Comparison of ENCODE assay signal across 19 cellular contexts in genomic region chr5:9421823-9422354, GRCh38.
"Had no signal": no experiment of that assay in that cellular context is flagged by ENCODE, and none has a peak within 500 bp of the region (broad histone marks: within the 10 kb centered on the region; RNA-seq: fewer than 3 reads in every experiment).

No MANE protein-coding gene starts in this region.

- ATAC-seq: activated T-helper 17 cell treated with anti-CD3 and anti-CD28 coated beads, Interleukin-2, amount 50 U/mL, for 72 hours; body of pancreas; foreskin keratinocyte; heart left ventricle; left lung; natural killer cell treated with Interleukin-12 subunit alpha and Interleukin-12 subunit beta and Interleukin-15 and Interleukin-18, amount 100 ng/mL, for 72 hours; right lobe of liver; stimulated activated naive B cell treated with anti-CD40 and anti-IgM and Interleukin-4, amounts not matched to agents 10 μg/mL and 1 μg/mL and 100 μg/mL, for 72 hours had no signal

- H3K4me3 Mint-ChIP-seq: activated CD4-positive, alpha-beta T cell treated with anti-CD3 and anti-CD28 coated beads, Interleukin-2, amount 10 ng/mL, durations not matched to agents 7 days and 5 days; activated T-helper 17 cell treated with anti-CD3 and anti-CD28 coated beads, Interleukin-2, amount 50 U/mL, for 72 hours; natural killer cell treated with Interleukin-12 subunit alpha and Interleukin-12 subunit beta and Interleukin-15 and Interleukin-18, amount 100 ng/mL, for 72 hours; stimulated activated naive B cell treated with anti-CD40 and anti-IgM and Interleukin-4, amounts not matched to agents 10 μg/mL and 1 μg/mL and 100 μg/mL, for 72 hours; T-helper 1 cell treated with Interleukin-12 subunit alpha and Interleukin-12 subunit beta and Interleukin-4 antibody, amounts not matched to agents 30 μg/mL and 1 μg/mL, for 36 hours had no signal

- H3K27me3 Mint-ChIP-seq: activated CD4-positive, alpha-beta T cell treated with anti-CD3 and anti-CD28 coated beads, Interleukin-2, amount 10 ng/mL, durations not matched to agents 7 days and 5 days; activated T-helper 17 cell treated with anti-CD3 and anti-CD28 coated beads, Interleukin-2, amount 50 U/mL, for 72 hours; natural killer cell treated with Interleukin-12 subunit alpha and Interleukin-12 subunit beta and Interleukin-15 and Interleukin-18, amount 100 ng/mL, for 72 hours; stimulated activated naive B cell treated with anti-CD40 and anti-IgM and Interleukin-4, amounts not matched to agents 10 μg/mL and 1 μg/mL and 100 μg/mL, for 72 hours had no signal

- H3K27ac Mint-ChIP-seq: activated CD4-positive, alpha-beta T cell treated with anti-CD3 and anti-CD28 coated beads, Interleukin-2, amount 10 ng/mL, durations not matched to agents 7 days and 5 days; activated T-helper 17 cell treated with anti-CD3 and anti-CD28 coated beads, Interleukin-2, amount 50 U/mL, for 72 hours; natural killer cell treated with Interleukin-12 subunit alpha and Interleukin-12 subunit beta and Interleukin-15 and Interleukin-18, amount 100 ng/mL, for 72 hours; stimulated activated naive B cell treated with anti-CD40 and anti-IgM and Interleukin-4, amounts not matched to agents 10 μg/mL and 1 μg/mL and 100 μg/mL, for 72 hours; T-helper 1 cell treated with Interleukin-12 subunit alpha and Interleukin-12 subunit beta and Interleukin-4 antibody, amounts not matched to agents 30 μg/mL and 1 μg/mL, for 36 hours had no signal

- H3K27ac ChIP-seq: body of pancreas, foreskin keratinocyte, heart left ventricle, left lung, prostate gland, right lobe of liver, spleen, upper lobe of left lung had no signal

- H3K27me3 ChIP-seq: body of pancreas, foreskin keratinocyte, heart left ventricle, left lung, right lobe of liver, spleen, upper lobe of left lung had no signal

- H3K4me3 ChIP-seq: body of pancreas, heart left ventricle, left lung, prostate gland, right lobe of liver, spleen, upper lobe of left lung had no signal

- H3K9me3 ChIP-seq: body of pancreas, left lung, prostate gland, right lobe of liver, upper lobe of left lung had no signal

- H3K36me3 ChIP-seq: heart left ventricle, left lung, prostate gland, right lobe of liver, spleen, upper lobe of left lung had no signal

- H3K36me3 Mint-ChIP-seq: stimulated activated naive B cell treated with anti-CD40 and anti-IgM and Interleukin-4, amounts not matched to agents 10 μg/mL and 1 μg/mL and 100 μg/mL, for 72 hours had no signal

- H3K4me1 Mint-ChIP-seq: activated CD4-positive, alpha-beta T cell treated with anti-CD3 and anti-CD28 coated beads, Interleukin-2, amount 10 ng/mL, durations not matched to agents 7 days and 5 days; activated T-helper 17 cell treated with anti-CD3 and anti-CD28 coated beads, Interleukin-2, amount 50 U/mL, for 72 hours; stimulated activated naive B cell treated with anti-CD40 and anti-IgM and Interleukin-4, amounts not matched to agents 10 μg/mL and 1 μg/mL and 100 μg/mL, for 72 hours had no signal

- H3K4me1 ChIP-seq: foreskin keratinocyte, left lung, prostate gland, right lobe of liver, spleen had no signal

- DNase-seq: activated CD4-positive, alpha-beta T cell treated with anti-CD3 and anti-CD28 coated beads, Interleukin-2, amount 10 ng/mL, durations not matched to agents 7 days and 5 days; activated CD4-positive, CD25-positive, alpha-beta regulatory T cell; activated naive CD4-positive, alpha-beta T cell treated with anti-CD3 and anti-CD28 coated beads, Interleukin-2, amount 50 U/mL, for 16 hours; activated T-cell treated with anti-CD3 and anti-CD28 coated beads for 4 hours; cerebellar nuclear complex; foreskin keratinocyte; heart left ventricle; left lung; occipital lobe; right lobe of liver; spleen; stimulated activated CD4-positive, alpha-beta T cell treated with anti-CD3 and anti-CD28 coated beads, Interleukin-1b, Interleukin-23, amount 100 ng/mL, for 48 hours; stimulated activated naive B cell treated with anti-CD40 and anti-IgM and Interleukin-4, amounts not matched to agents 10 μg/mL and 1 μg/mL and 100 μg/mL, for 72 hours; upper lobe of left lung had no signal
